16 cellular contexts compared by ENCODE assay signal in genomic region chr16:84543253-84543652, GRCh38.
"Had no signal": no experiment of that assay in that cellular context is flagged by ENCODE, and none has a peak within 500 bp of the region (broad histone marks: within the 10 kb centered on the region; RNA-seq: fewer than 3 reads in every experiment).

No MANE protein-coding gene starts in this region.

- H3K27ac Mint-ChIP-seq: natural killer cell treated with Interleukin-12 subunit alpha and Interleukin-12 subunit beta and Interleukin-15 and Interleukin-18, amount 100 ng/mL, for 72 hours had no signal

- H3K4me3 Mint-ChIP-seq: mesothelial cell of epicardium; natural killer cell treated with Interleukin-12 subunit alpha and Interleukin-12 subunit beta and Interleukin-15 and Interleukin-18, amount 100 ng/mL, for 72 hours had no signal

- H3K9me3 Mint-ChIP-seq: mesothelial cell of epicardium; natural killer cell treated with Interleukin-12 subunit alpha and Interleukin-12 subunit beta and Interleukin-15 and Interleukin-18, amount 100 ng/mL, for 72 hours had no signal

- FAIRE-seq: endometrium, small intestine had no signal

- H3K9me3 ChIP-seq: esophagus muscularis mucosa, gastrocnemius medialis, neutrophil, stomach, thoracic aorta, transverse colon had no signal

- H3K27me3 ChIP-seq: transverse colon had no signal

- DNase-seq: effector memory CD4-positive, alpha-beta T cell; gastrocnemius medialis; islet precursor cell; mammary epithelial cell; small intestine; stimulated activated CD4-positive, alpha-beta T cell treated with anti-CD3 and anti-CD28 coated beads, Interleukin-12 subunit alpha, Interleukin-12 subunit beta, amount 100 ng/mL, for 4 hours; stimulated activated naive CD4-positive, alpha-beta T cell; stomach; substantia nigra; transverse colon had no signal

- H3K4me3 ChIP-seq: esophagus muscularis mucosa, gastrocnemius medialis, stomach, thoracic aorta, transverse colon had no signal

- H3K27ac ChIP-seq: esophagus muscularis mucosa, gastrocnemius medialis, neutrophil, stomach, thoracic aorta, transverse colon had no signal

- H3K36me3 ChIP-seq: esophagus muscularis mucosa, gastrocnemius medialis, neutrophil, stomach, thoracic aorta, transverse colon had no signal

- H3K4me1 ChIP-seq: stomach had no signal

- ATAC-seq: gastrocnemius medialis; natural killer cell treated with Interleukin-12 subunit alpha and Interleukin-12 subunit beta and Interleukin-15 and Interleukin-18, amount 100 ng/mL, for 72 hours had no signal

- H3K36me3 Mint-ChIP-seq: mesothelial cell of epicardium; natural killer cell treated with Interleukin-12 subunit alpha and Interleukin-12 subunit beta and Interleukin-15 and Interleukin-18, amount 100 ng/mL, for 72 hours had no signal
